23 cellular contexts compared by ENCODE assay signal in the genomic region with DNA sequence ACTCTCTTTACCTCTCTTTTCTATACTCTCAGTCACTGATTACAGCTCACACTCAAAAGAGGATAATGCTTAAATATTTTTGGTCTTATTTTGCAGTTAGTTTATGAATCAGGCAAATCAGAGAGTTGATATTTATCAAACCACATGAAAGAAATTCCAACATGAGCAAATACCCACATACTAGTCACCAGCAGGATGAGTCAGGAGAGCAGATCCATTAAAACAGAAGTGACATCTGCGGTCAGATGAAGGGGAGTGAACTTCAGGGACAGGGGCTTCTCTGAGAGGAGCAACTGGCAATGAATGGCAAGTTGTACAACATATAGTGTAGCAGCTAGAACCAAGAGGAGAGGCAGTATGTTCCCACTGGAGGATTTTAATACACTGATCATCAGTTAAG.
DNase-seq lines count a peak whose midpoint lies in the region; ATAC-seq and TF ChIP-seq lines count a peak whose summit lies in the region.
"Had no signal": no experiment of that assay in that cellular context is flagged by ENCODE, and none has a peak within 500 bp of the region (broad histone marks: within the 10 kb centered on the region; RNA-seq: fewer than 3 reads in every experiment).

No MANE protein-coding gene starts in this region.

- no peak for ATAC-seq in HG03159 (IDR thresholded peaks at IDR 0.05; ENCODE audit: unreplicated experiment)
- ATAC-seq: activated T-cell treated with anti-CD3 and anti-CD28 coated beads, Interleukin-2, amount 50 U/mL, for 72 hours; CD8-positive, alpha-beta T cell had no signal

- DNase-seq in LHCN-M2 (ENCODE audit: low read depth) (peak; percentile 18), RKO (ENCODE audit: low spot score) (peak; percentile 68), epithelial cell of esophagus (ENCODE audit: low read depth) (peak; percentile 55), retinal pigment epithelial cell (ENCODE audit: low read depth) (peak; percentile 0), NCI-H2081 (lab: John Stamatoyannopoulos, UW) (no peak), NCI-H187 (lab: John Stamatoyannopoulos, UW) (no peak)
- DNase-seq: activated CD4-positive, alpha-beta T cell treated with anti-CD3 and anti-CD28 coated beads for 4 hours; activated naive CD4-positive, alpha-beta T cell treated with anti-CD3 and anti-CD28 coated beads for 36 hours; activated T-cell treated with anti-CD3 and anti-CD28 coated beads, Interleukin-2, amount 50 U/mL, for 72 hours; CD8-positive, alpha-beta T cell; DMS53; GF-D8; HCEC 1CT; kidney; naive B cell; NCI-H146; occipital lobe; SIG-M5; spleen; stimulated activated CD4-positive, alpha-beta T cell treated with anti-CD3 and anti-CD28 coated beads, Interleukin-4, amount 100 ng/mL, for 4 hours; thyroid gland had no signal

- TF ChIP-seq CTCF in epithelial cell of esophagus (IDR thresholded peaks at IDR 0.05; ENCODE audit: insufficient read depth, low read depth, low read length, missing control alignments) (no peak), retinal pigment epithelial cell (conservative IDR thresholded peaks at IDR 0.05; ENCODE audit: low read depth, low read length) (no peak)

- H3K4me3 ChIP-seq in epithelial cell of esophagus (ENCODE audit: low read length) (no peak overlapping the region), retinal pigment epithelial cell (ENCODE audit: low read length) (no peak overlapping the region)
- H3K4me3 ChIP-seq: lung, spleen, thyroid gland had no signal

Comparison
In these comparisons a context has a peak if more than half of its experiments do, and no peak if none do; other contexts are left out.
1. DNase-seq: peak in LHCN-M2 (single experiment), RKO (single experiment), epithelial cell of esophagus (single experiment) and retinal pigment epithelial cell (single experiment); none in NCI-H2081 (0 of 2) and NCI-H187 (0 of 2).